Comparison of ENCODE assay signal across 21 cellular contexts in the genomic region with DNA sequence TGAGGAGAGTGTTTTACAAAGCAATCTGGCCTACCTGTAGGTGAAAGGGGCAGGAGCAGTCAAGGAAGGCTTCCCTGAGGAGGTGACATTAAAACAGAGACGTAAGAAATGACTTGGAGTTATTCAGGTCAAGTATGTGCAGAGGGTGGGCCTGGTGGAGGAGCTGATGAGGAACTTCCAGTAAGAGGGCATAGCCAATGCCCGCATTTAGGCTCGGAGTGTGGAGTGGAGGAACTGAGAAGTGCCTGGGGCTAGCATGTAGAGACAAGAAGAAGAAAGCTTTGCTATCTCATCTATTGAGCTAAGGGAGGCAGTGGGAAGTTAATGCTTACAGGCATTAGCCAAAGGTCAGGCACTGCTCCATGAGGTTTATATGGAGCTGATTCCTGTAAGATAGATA.
DNase-seq lines count a peak whose midpoint lies in the region; ATAC-seq and FAIRE-seq lines count a peak whose summit lies in the region.
"Had no signal": no experiment of that assay in that cellular context is flagged by ENCODE, and none has a peak within 500 bp of the region (broad histone marks: within the 10 kb centered on the region; RNA-seq: fewer than 3 reads in every experiment).

No MANE protein-coding gene starts in this region.

- H3K27me3 ChIP-seq in mesendoderm (ENCODE audit: insufficient read depth, low read length, poor library complexity) = no peaks in the 10 kb centered on the region
- H3K27me3 ChIP-seq in trophoblast cell (ENCODE audit: insufficient read depth, low read length) = no peaks in the 10 kb centered on the region

- no peak overlapping the region for H4K91ac ChIP-seq in trophoblast cell (ENCODE audit: low read depth, low read length)

- H3K4me3 ChIP-seq in mesendoderm (ENCODE audit: low read length) (no peak overlapping the region), trophoblast cell (ENCODE audit: low read depth, low read length) (no peak overlapping the region)
- H3K4me3 ChIP-seq: A549 had no signal

- H3K18ac ChIP-seq in mesendoderm (ENCODE audit: low read length) (peak overlapping the region; percentile 22), trophoblast cell (ENCODE audit: low read length) (no peak overlapping the region)

- H3K23ac ChIP-seq in mesendoderm (ENCODE audit: low read length) = no peak overlapping the region
- no peak overlapping the region for H3K23ac ChIP-seq in trophoblast cell (ENCODE audit: low read length)

- DNase-seq in NCI-H82 (lab: John Stamatoyannopoulos, UW) = peak; percentile 22
- no peak for DNase-seq in NCI-H82 treated with DMSO at 0.1 percent for 48 hours (lab: John Stamatoyannopoulos, UW; ENCODE audit: unreplicated experiment)
- DNase-seq in mesendoderm = no peak
- peak; percentile 70 to 72 for DNase-seq in trophoblast cell
- no peak for DNase-seq in naive thymus-derived CD8-positive, alpha-beta T cell
- DNase-seq in urothelium cell line (ENCODE audit: low spot score) = no peak
- no peak for DNase-seq in SHP77 (lab: John Stamatoyannopoulos, UW)
- DNase-seq: AML-193; Caco-2; CD4-positive, alpha-beta T cell; GDM1; GOT3; H7; HFFc6 had no signal

- no peak overlapping the region for H2BK15ac ChIP-seq in mesendoderm (replicated peaks; ENCODE audit: low read depth)

- ATAC-seq in naive thymus-derived CD8-positive, alpha-beta T cell = no peak
- ATAC-seq: A549, HCT116 had no signal

- H3K9ac ChIP-seq in mesendoderm (ENCODE audit: low read length) (no peak overlapping the region), trophoblast cell (ENCODE audit: low read length) (no peak overlapping the region)

- H3K9me3 Mint-ChIP-seq in naive thymus-derived CD8-positive, alpha-beta T cell = peaks cover 0 to 11% (median 0%) of the 10 kb centered on the region in 9 donors
- H3K9me3 Mint-ChIP-seq: CD4-positive, alpha-beta T cell had no signal

- no peak overlapping the region for H2AFZ ChIP-seq in trophoblast cell (ENCODE audit: insufficient read depth, low read length, poor library complexity)

- no peaks in the 10 kb centered on the region for H3K4me1 Mint-ChIP-seq in naive thymus-derived CD8-positive, alpha-beta T cell

- H2BK5ac ChIP-seq in mesendoderm (ENCODE audit: low read length) = peak overlapping the region; percentile 22
- H2BK5ac ChIP-seq in trophoblast cell (ENCODE audit: low read depth, low read length, poor library complexity) = no peak overlapping the region

- peaks cover 0 to 2% (median 0%) of the 10 kb centered on the region in 3 donors for H3K36me3 Mint-ChIP-seq in naive thymus-derived CD8-positive, alpha-beta T cell

- H3K56ac ChIP-seq in mesendoderm (ENCODE audit: low read length) = peak overlapping the region; percentile 51

- peaks cover 0 to 27% (median 9%) of the 10 kb centered on the region in 5 donors for H3K27me3 Mint-ChIP-seq in naive thymus-derived CD8-positive, alpha-beta T cell

- H4K8ac ChIP-seq in mesendoderm (ENCODE audit: low read depth, low read length) (no peak overlapping the region), trophoblast cell (ENCODE audit: low read depth, low read length) (no peak overlapping the region)

- H3K4ac ChIP-seq in mesendoderm (ENCODE audit: low read depth, low read length) = peak overlapping the region; percentile 81
- H3K4ac ChIP-seq in trophoblast cell (ENCODE audit: low read depth, low read length) = no peak overlapping the region

- no peak overlapping the region for H3K14ac ChIP-seq in trophoblast cell (ENCODE audit: low read length)

- no peak overlapping the region for H3K27ac Mint-ChIP-seq in naive thymus-derived CD8-positive, alpha-beta T cell
- H3K27ac Mint-ChIP-seq: CD4-positive, alpha-beta T cell; HFFc6 had no signal

- no peak overlapping the region for H4K12ac ChIP-seq in trophoblast cell (ENCODE audit: low read depth, low read length)

- H4K5ac ChIP-seq in mesendoderm (ENCODE audit: low read length) = no peak overlapping the region

- no peaks in the 10 kb centered on the region for H3K79me1 ChIP-seq in mesendoderm (ENCODE audit: low read length)
- H3K79me1 ChIP-seq in trophoblast cell (ENCODE audit: low read length) = no peaks in the 10 kb centered on the region

- no peak overlapping the region for H3K4me2 ChIP-seq in mesendoderm (ENCODE audit: low read length)
- H3K4me2 ChIP-seq in trophoblast cell (ENCODE audit: low read length) = no peak overlapping the region
- H3K4me2 ChIP-seq: A549 had no signal

- H2AK5ac ChIP-seq in mesendoderm (ENCODE audit: low read length) = no peak overlapping the region
- no peak overlapping the region for H2AK5ac ChIP-seq in trophoblast cell (ENCODE audit: low read length)

- no peak overlapping the region for H2BK12ac ChIP-seq in trophoblast cell (ENCODE audit: low read length)

- H2BK120ac ChIP-seq in mesendoderm (ENCODE audit: low read depth, low read length) (no peak overlapping the region), trophoblast cell (ENCODE audit: insufficient read depth, low read length, poor library complexity) (no peak overlapping the region)

- peak overlapping the region; percentile 45 for H3K27ac ChIP-seq in mesendoderm (ENCODE audit: low read depth, low read length)
- H3K27ac ChIP-seq in trophoblast cell (ENCODE audit: low read depth, low read length) = no peak overlapping the region
- H3K27ac ChIP-seq: 22Rv1, A549, C4-2B, HL-60 had no signal

- H3K79me2 ChIP-seq in mesendoderm (ENCODE audit: control insufficient read depth, insufficient read depth, low read length) (no peaks in the 10 kb centered on the region), trophoblast cell (ENCODE audit: control insufficient read depth, insufficient read depth, low read length, poor library complexity) (no peaks in the 10 kb centered on the region)

- H3K9me3 ChIP-seq in trophoblast cell (ENCODE audit: insufficient read depth, low read depth, low read length) = no peaks in the 10 kb centered on the region
- H3K9me3 ChIP-seq: A549, Caco-2 had no signal

- no peak for FAIRE-seq in urothelium cell line (lab: Jason Lieb, UNC)
- FAIRE-seq: A549, GM12892, GM18507 had no signal

- no peak overlapping the region for H3K4me3 Mint-ChIP-seq in naive thymus-derived CD8-positive, alpha-beta T cell
- H3K4me3 Mint-ChIP-seq: CD4-positive, alpha-beta T cell; HFFc6 had no signal

- POLR2A ChIA-PET in naive thymus-derived CD8-positive, alpha-beta T cell (lab: Charles Lee) = no interaction called here

- H3K36me3 ChIP-seq in mesendoderm (ENCODE audit: control insufficient read depth, insufficient read depth, low read length) (no peaks in the 10 kb centered on the region), trophoblast cell (ENCODE audit: control insufficient read depth in 1 of 2, insufficient read depth in 2 of 2, low read length in 2 of 2) (no peaks in the 10 kb centered on the region)

- no CpG with 5 or more reads among the region's 3 CpGs for WGBS in mesendoderm (ENCODE audit: extremely low coverage, insufficient coverage, low lambda C conversion rate)
- WGBS in trophoblast cell (ENCODE audit: extremely low coverage, insufficient coverage, insufficient read length) = no CpG with 5 or more reads among the region's 3 CpGs

- H3K4me1 ChIP-seq in mesendoderm (ENCODE audit: control insufficient read depth, low read depth, low read length) = peaks cover 11% of the 10 kb centered on the region
- H3K4me1 ChIP-seq in trophoblast cell (ENCODE audit: control insufficient read depth in 1 of 2, insufficient read depth in 2 of 2, low read length in 2 of 2) = no peaks in the 10 kb centered on the region
- H3K4me1 ChIP-seq: A549, Caco-2 had no signal

Comparison
In these comparisons a context has a peak if more than half of its experiments do, and no peak if none do; other contexts are left out.
1. DNase-seq: peak in NCI-H82 (single experiment) and trophoblast cell (2 of 2); none in NCI-H82 treated with DMSO at 0.1 percent for 48 hours (single experiment), mesendoderm (single experiment), naive thymus-derived CD8-positive, alpha-beta T cell (0 of 10), urothelium cell line (single experiment) and SHP77 (0 of 2).